35 cellular contexts compared by ENCODE assay signal in genomic region chr15:52056001-52056400, GRCh38. TPM values are rescaled to one million over a fixed set of nuclear protein-coding genes. Genes with fewer than 3 reads are reported as not detected.
"Had no signal": no experiment of that assay in that cellular context is flagged by ENCODE, and none has a peak within 500 bp of the region (broad histone marks: within the 10 kb centered on the region; RNA-seq: fewer than 3 reads in every experiment).

No MANE protein-coding gene starts in this region.

- H3K4me1 ChIP-seq: adrenal gland had no signal

- H3K4me3 Mint-ChIP-seq: activated B cell treated with CpG ODN at 0.5 μM for 24 hours; activated CD4-positive, alpha-beta memory T cell treated with anti-CD3 and anti-CD28 coated beads for 36 hours; activated CD4-positive, alpha-beta T cell treated with anti-CD3 and anti-CD28 coated beads, Interleukin-2, amount 10 ng/mL, durations not matched to agents 24 days and 14 days; activated CD8-positive, alpha-beta T cell treated with anti-CD3 and anti-CD28 coated beads for 36 hours; activated naive CD4-positive, alpha-beta T cell treated with anti-CD3 and anti-CD28 coated beads for 36 hours; activated naive CD8-positive, alpha-beta T cell treated with anti-CD3 and anti-CD28 coated beads for 36 hours; activated T-cell treated with anti-CD3 and anti-CD28 coated beads, Interleukin-2, amount 50 U/mL, for 4 hours; activated T-cell treated with anti-CD3 and anti-CD28 coated beads, Interleukin-2, amount 50 U/mL, for 72 hours; activated T-helper 1 cell treated with anti-CD3 and anti-CD28 coated beads, Interleukin-12 subunit alpha, Interleukin-12 subunit beta, Interleukin-2, Interleukin-4 antibody, amounts not matched to agents 30 ng/mL and 10 ng/mL and 1 ng/mL, durations not matched to agents 14 hours and 24 hours and 36 hours; activated T-helper 17 cell treated with anti-CD3 and anti-CD28 coated beads, Interleukin-2, amount 50 U/mL, for 72 hours; brain; central memory CD8-positive, alpha-beta T cell; T-helper 1 cell treated with Interleukin-12 subunit alpha and Interleukin-12 subunit beta and Interleukin-4 antibody, amounts not matched to agents 30 μg/mL and 1 μg/mL, for 36 hours; T-helper 2 cell treated with Interferon-gamma antibody and Interleukin-4, amounts not matched to agents 5 μg/mL and 100 μg/mL, for 36 hours had no signal

- H3K27ac ChIP-seq: adrenal gland, cardiac muscle cell, VCaP had no signal

- H3K4me3 ChIP-seq: adrenal gland, cardiac muscle cell had no signal

- H3K27ac Mint-ChIP-seq: activated B cell treated with CpG ODN at 0.5 μM for 24 hours; activated CD4-positive, alpha-beta memory T cell treated with anti-CD3 and anti-CD28 coated beads for 36 hours; activated CD4-positive, alpha-beta T cell treated with anti-CD3 and anti-CD28 coated beads, Interleukin-2, amount 10 ng/mL, durations not matched to agents 24 days and 14 days; activated CD8-positive, alpha-beta T cell treated with anti-CD3 and anti-CD28 coated beads for 36 hours; activated naive CD4-positive, alpha-beta T cell treated with anti-CD3 and anti-CD28 coated beads for 36 hours; activated naive CD4-positive, alpha-beta T cell treated with anti-CD3 and anti-CD28 coated beads, Interleukin-2, amount 50 U/mL, for 72 hours; activated naive CD8-positive, alpha-beta T cell treated with anti-CD3 and anti-CD28 coated beads for 36 hours; activated T-cell treated with anti-CD3 and anti-CD28 coated beads, Interleukin-2, amount 50 U/mL, for 72 hours; activated T-helper 1 cell treated with anti-CD3 and anti-CD28 coated beads, Interleukin-12 subunit alpha, Interleukin-12 subunit beta, Interleukin-2, Interleukin-4 antibody, amounts not matched to agents 30 ng/mL and 10 ng/mL and 1 ng/mL, durations not matched to agents 14 hours and 24 hours and 36 hours; activated T-helper 17 cell treated with anti-CD3 and anti-CD28 coated beads, Interleukin-2, amount 50 U/mL, for 72 hours; brain; T-helper 1 cell treated with Interleukin-12 subunit alpha and Interleukin-12 subunit beta and Interleukin-4 antibody, amounts not matched to agents 30 μg/mL and 1 μg/mL, for 36 hours; T-helper 2 cell treated with Interferon-gamma antibody and Interleukin-4, amounts not matched to agents 5 μg/mL and 100 μg/mL, for 36 hours had no signal

- H3K9me3 ChIP-seq: adrenal gland had no signal

- H3K9me3 Mint-ChIP-seq: activated B cell treated with CpG ODN at 0.5 μM for 24 hours; activated CD4-positive, alpha-beta memory T cell treated with anti-CD3 and anti-CD28 coated beads for 36 hours; activated CD4-positive, alpha-beta T cell treated with anti-CD3 and anti-CD28 coated beads, Interleukin-2, amount 10 ng/mL, durations not matched to agents 24 days and 14 days; activated CD8-positive, alpha-beta T cell treated with anti-CD3 and anti-CD28 coated beads for 36 hours; activated naive CD4-positive, alpha-beta T cell treated with anti-CD3 and anti-CD28 coated beads for 36 hours; activated naive CD4-positive, alpha-beta T cell treated with anti-CD3 and anti-CD28 coated beads, Interleukin-2, amount 50 U/mL, for 72 hours; activated naive CD8-positive, alpha-beta T cell treated with anti-CD3 and anti-CD28 coated beads for 36 hours; activated T-cell treated with anti-CD3 and anti-CD28 coated beads, Interleukin-2, amount 50 U/mL, for 4 hours; activated T-cell treated with anti-CD3 and anti-CD28 coated beads, Interleukin-2, amount 50 U/mL, for 72 hours; activated T-helper 1 cell treated with anti-CD3 and anti-CD28 coated beads, Interleukin-12 subunit alpha, Interleukin-12 subunit beta, Interleukin-2, Interleukin-4 antibody, amounts not matched to agents 30 ng/mL and 10 ng/mL and 1 ng/mL, durations not matched to agents 14 hours and 24 hours and 36 hours; activated T-helper 17 cell treated with anti-CD3 and anti-CD28 coated beads, Interleukin-2, amount 50 U/mL, for 72 hours; central memory CD8-positive, alpha-beta T cell; T-helper 1 cell treated with Interleukin-12 subunit alpha and Interleukin-12 subunit beta and Interleukin-4 antibody, amounts not matched to agents 30 μg/mL and 1 μg/mL, for 36 hours; T-helper 2 cell treated with Interferon-gamma antibody and Interleukin-4, amounts not matched to agents 5 μg/mL and 100 μg/mL, for 36 hours had no signal

- H3K27me3 ChIP-seq: adrenal gland, cardiac muscle cell had no signal

- ATAC-seq: activated CD8-positive, alpha-beta T cell treated with anti-CD3 and anti-CD28 coated beads for 36 hours; activated naive CD4-positive, alpha-beta T cell treated with anti-CD3 and anti-CD28 coated beads, Interleukin-2, amount 50 U/mL, for 72 hours; activated T-cell treated with anti-CD3 and anti-CD28 coated beads, Interleukin-2, amount 50 U/mL, for 4 hours; activated T-cell treated with anti-CD3 and anti-CD28 coated beads, Interleukin-2, amount 50 U/mL, for 72 hours; activated T-helper 17 cell treated with anti-CD3 and anti-CD28 coated beads, Interleukin-2, amount 50 U/mL, for 72 hours had no signal

- H3K27me3 Mint-ChIP-seq: activated B cell treated with CpG ODN at 0.5 μM for 24 hours; activated CD4-positive, alpha-beta memory T cell treated with anti-CD3 and anti-CD28 coated beads for 36 hours; activated CD4-positive, alpha-beta T cell treated with anti-CD3 and anti-CD28 coated beads, Interleukin-2, amount 10 ng/mL, durations not matched to agents 24 days and 14 days; activated CD8-positive, alpha-beta T cell treated with anti-CD3 and anti-CD28 coated beads for 36 hours; activated naive CD8-positive, alpha-beta T cell treated with anti-CD3 and anti-CD28 coated beads for 36 hours; activated T-helper 17 cell treated with anti-CD3 and anti-CD28 coated beads, Interleukin-2, amount 50 U/mL, for 72 hours; brain; central memory CD8-positive, alpha-beta T cell had no signal

- H3K36me3 Mint-ChIP-seq: activated naive CD4-positive, alpha-beta T cell treated with anti-CD3 and anti-CD28 coated beads, Interleukin-2, amount 50 U/mL, for 72 hours had no signal

- DNase-seq: activated B cell treated with CpG ODN at 0.5 μM for 24 hours; activated CD4-positive, alpha-beta memory T cell treated with anti-CD3 and anti-CD28 coated beads for 36 hours; activated CD4-positive, alpha-beta T cell treated with anti-CD3 and anti-CD28 coated beads for 4 hours; activated CD4-positive, alpha-beta T cell treated with anti-CD3 and anti-CD28 coated beads, Interleukin-2, amount 10 ng/mL, durations not matched to agents 24 days and 14 days; activated CD4-positive, alpha-beta T cell treated with anti-CD3 and anti-CD28 coated beads, Interleukin-2, amount 50 U/mL, for 1 hour; activated CD4-positive, alpha-beta T cell treated with anti-CD3 and anti-CD28 coated beads, Interleukin-2, amount 50 U/mL, for 4 hours; activated CD4-positive, CD25-positive, alpha-beta regulatory T cell treated with anti-CD3 and anti-CD28 coated beads, Interleukin-2, amount 50 U/mL, for 72 hours; activated CD8-positive, alpha-beta memory T cell treated with anti-CD3 and anti-CD28 coated beads, Interleukin-2, amount 50 U/mL, for 4 hours; activated CD8-positive, alpha-beta T cell treated with anti-CD3 and anti-CD28 coated beads for 36 hours; activated effector memory CD4-positive, alpha-beta T cell treated with anti-CD3 and anti-CD28 coated beads, Interleukin-2, amount 50 U/mL, for 16 hours; activated gamma-delta T cell treated with Interleukin-2 at 50 U/mL for 16 hours; activated naive CD4-positive, alpha-beta T cell; activated naive CD4-positive, alpha-beta T cell treated with anti-CD3 and anti-CD28 coated beads for 36 hours; activated naive CD4-positive, alpha-beta T cell treated with anti-CD3 and anti-CD28 coated beads, Interleukin-2, amount 50 U/mL, for 16 hours; activated naive CD8-positive, alpha-beta T cell treated with anti-CD3 and anti-CD28 coated beads for 36 hours; activated T-cell treated with anti-CD3 and anti-CD28 coated beads for 4 hours; activated T-cell treated with anti-CD3 and anti-CD28 coated beads, Interleukin-2, amount 50 U/mL, for 1 hour; activated T-cell treated with anti-CD3 and anti-CD28 coated beads, Interleukin-2, amount 50 U/mL, for 4 hours; activated T-cell treated with anti-CD3 and anti-CD28 coated beads, Interleukin-2, amount 50 U/mL, for 72 hours; adrenal gland; amniotic stem cell; aorta; T-helper 2 cell; T-helper 9 cell had no signal

- H3K4me1 Mint-ChIP-seq: activated B cell treated with CpG ODN at 0.5 μM for 24 hours; activated naive CD8-positive, alpha-beta T cell treated with anti-CD3 and anti-CD28 coated beads for 36 hours; brain; central memory CD8-positive, alpha-beta T cell had no signal

RNA-seq across cellular contexts. Expression of gene BCL2L10, which starts 56.6 kb away (rescaled TPM):
- total RNA-seq: activated CD4-positive, alpha-beta memory T cell treated with anti-CD3 and anti-CD28 coated beads for 36 hours; activated CD4-positive, alpha-beta T cell treated with anti-CD3 and anti-CD28 coated beads, Interleukin-2, amount 10 ng/mL, durations not matched to agents 24 days and 14 days; activated CD8-positive, alpha-beta T cell treated with anti-CD3 and anti-CD28 coated beads for 36 hours; activated naive CD4-positive, alpha-beta T cell treated with anti-CD3 and anti-CD28 coated beads for 36 hours; activated naive CD4-positive, alpha-beta T cell treated with anti-CD3 and anti-CD28 coated beads, Interleukin-2, amount 50 U/mL, for 72 hours; activated naive CD8-positive, alpha-beta T cell treated with anti-CD3 and anti-CD28 coated beads for 36 hours; activated T-helper 1 cell treated with anti-CD3 and anti-CD28 coated beads, Interleukin-12 subunit alpha, Interleukin-12 subunit beta, Interleukin-2, Interleukin-4 antibody, amounts not matched to agents 30 ng/mL and 10 ng/mL and 1 ng/mL, durations not matched to agents 14 hours and 24 hours and 36 hours; activated T-helper 17 cell treated with anti-CD3 and anti-CD28 coated beads, Interleukin-2, amount 50 U/mL, for 72 hours; aorta; astrocyte; chondrocyte had no signal
